28 cellular contexts compared by ENCODE assay signal in the genomic region with DNA sequence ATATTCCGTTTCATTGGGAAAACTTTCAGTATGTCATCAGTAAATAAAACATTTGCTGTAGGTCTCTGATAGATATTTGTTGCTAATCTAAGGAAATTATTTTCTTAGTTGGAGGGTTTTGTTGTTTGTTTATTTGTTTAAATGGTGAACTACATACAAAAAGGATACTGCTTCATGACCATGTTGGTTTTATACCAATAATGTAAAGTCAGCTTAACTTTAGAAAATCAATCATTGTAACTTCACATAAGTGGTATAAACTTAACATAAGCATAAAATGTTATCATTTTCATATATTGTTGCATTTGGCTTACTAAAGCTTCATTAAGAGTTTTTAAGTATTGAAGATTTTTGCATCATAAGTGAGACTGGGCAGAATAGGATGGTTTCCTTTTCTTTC.
"Had no signal": no experiment of that assay in that cellular context is flagged by ENCODE, and none has a peak within 500 bp of the region (broad histone marks: within the 10 kb centered on the region; RNA-seq: fewer than 3 reads in every experiment).

No MANE protein-coding gene starts in this region.

- H3K4me3 Mint-ChIP-seq: mesothelial cell of epicardium; naive B cell; nephron; neural crest cell; stimulated activated naive B cell treated with anti-CD40 and anti-IgM and Interleukin-4, amounts not matched to agents 10 μg/mL and 1 μg/mL and 100 μg/mL, for 72 hours had no signal

- H3K9me3 Mint-ChIP-seq: mesothelial cell of epicardium; naive B cell; nephron; neural crest cell; stimulated activated naive B cell treated with anti-CD40 and anti-IgM and Interleukin-4, amounts not matched to agents 10 μg/mL and 1 μg/mL and 100 μg/mL, for 72 hours had no signal

- H3K27ac Mint-ChIP-seq: mesothelial cell of epicardium; nephron; stimulated activated naive B cell treated with anti-CD40 and anti-IgM and Interleukin-4, amounts not matched to agents 10 μg/mL and 1 μg/mL and 100 μg/mL, for 72 hours had no signal

- H3K4me1 Mint-ChIP-seq: mesothelial cell of epicardium, nephron, neural crest cell had no signal

- ATAC-seq: pancreas, right cardiac atrium, upper lobe of right lung had no signal

- H3K27ac ChIP-seq: hepatocyte, left ventricle myocardium inferior, pancreas, prostate gland, sigmoid colon, spleen, suprapubic skin, thoracic aorta, tibial artery, upper lobe of right lung had no signal

- H3K4me2 ChIP-seq: hepatocyte had no signal

- H3K27me3 ChIP-seq: hepatocyte, pancreas, sigmoid colon, spleen, suprapubic skin, tibial artery, upper lobe of right lung had no signal

- DNase-seq: islet precursor cell; left ventricle myocardium inferior; mesendoderm; naive B cell; nucleus accumbens; pancreas; posterior cingulate gyrus; retina; right cardiac atrium; sigmoid colon; small intestine; spleen; stimulated activated CD4-positive, alpha-beta T cell treated with anti-CD3 and anti-CD28 coated beads, Interleukin-1b, Interleukin-23, amount 100 ng/mL, for 48 hours; stimulated activated CD4-positive, alpha-beta T cell treated with anti-CD3 and anti-CD28 coated beads, Interleukin-4, amount 100 ng/mL, for 1 hour; stimulated activated naive B cell treated with anti-CD40 and anti-IgM and Interleukin-4, amounts not matched to agents 10 μg/mL and 1 μg/mL and 100 μg/mL, for 72 hours; stimulated activated naive CD8-positive, alpha-beta T cell treated with anti-CD3 and anti-CD28 coated beads, Interleukin-15, Interleukin-2, amounts not matched to agents 100 U/mL and 50 U/mL, for 24 hours; tibial artery; trophoblast cell; upper lobe of right lung had no signal

- FAIRE-seq: pancreas, small intestine, urothelium cell line had no signal

- H3K4me3 ChIP-seq: hepatocyte, left ventricle myocardium inferior, lung, pancreas, prostate gland, sigmoid colon, spleen, suprapubic skin, thoracic aorta, tibial artery, upper lobe of right lung had no signal

- H3K27me3 Mint-ChIP-seq: naive B cell; stimulated activated naive B cell treated with anti-CD40 and anti-IgM and Interleukin-4, amounts not matched to agents 10 μg/mL and 1 μg/mL and 100 μg/mL, for 72 hours had no signal

- H3K36me3 ChIP-seq: prostate gland had no signal

- H3K9me3 ChIP-seq: left ventricle myocardium inferior, pancreas, prostate gland, sigmoid colon, spleen, suprapubic skin, thoracic aorta, tibial artery, upper lobe of right lung had no signal

- H3K4me1 ChIP-seq: left ventricle myocardium inferior, prostate gland, sigmoid colon, spleen, tibial artery, upper lobe of right lung had no signal

- H2AFZ ChIP-seq: hepatocyte had no signal
